Comparison of ENCODE assay signal across 10 cellular contexts in the genomic region with DNA sequence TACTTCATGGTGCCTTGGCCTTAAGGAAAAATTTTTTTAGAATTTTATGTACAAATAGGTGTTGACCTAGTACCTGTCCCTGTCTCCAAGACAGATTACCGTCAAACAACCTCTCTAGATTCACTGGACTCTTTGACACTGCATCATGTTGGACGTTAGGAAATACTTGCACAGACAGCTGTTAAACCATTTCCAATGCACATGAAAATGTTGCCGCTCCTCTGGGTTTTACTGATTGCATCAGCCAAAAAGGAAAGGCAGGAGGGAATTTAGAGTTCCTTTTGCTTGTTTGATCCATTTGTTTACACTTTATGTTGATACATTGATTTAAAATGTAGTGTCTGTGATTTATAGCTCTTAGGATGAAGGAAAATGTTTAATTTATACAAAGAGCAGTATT.
"Had no signal": no experiment of that assay in that cellular context is flagged by ENCODE, and none has a peak within 500 bp of the region (broad histone marks: within the 10 kb centered on the region; RNA-seq: fewer than 3 reads in every experiment).

No MANE protein-coding gene starts in this region.

- H3K4me3 Mint-ChIP-seq: H9, HFFc6 had no signal

- H3K9me3 Mint-ChIP-seq: H9, HFFc6 had no signal

- ATAC-seq: HCT116 had no signal

- FAIRE-seq: H1, H54 had no signal

- H3K4me3 ChIP-seq: GM23248, HAP-1 had no signal

- H3K4me1 Mint-ChIP-seq: H9 had no signal

- H3K9me3 ChIP-seq: HAP-1 had no signal

- H2AFZ ChIP-seq: GM23248 had no signal

- H3K4me1 ChIP-seq: HAP-1 had no signal

- H3K9ac ChIP-seq: GM23248 had no signal

- H3K27ac Mint-ChIP-seq: H9, HFFc6 had no signal

- DNase-seq: GM23248, GOT3, H7, H9, HCEC 1CT, HFFc6 had no signal

- H3K27ac ChIP-seq: GM23248 had no signal
